ENCODE assay signal across 8 cellular contexts in the genomic region with DNA sequence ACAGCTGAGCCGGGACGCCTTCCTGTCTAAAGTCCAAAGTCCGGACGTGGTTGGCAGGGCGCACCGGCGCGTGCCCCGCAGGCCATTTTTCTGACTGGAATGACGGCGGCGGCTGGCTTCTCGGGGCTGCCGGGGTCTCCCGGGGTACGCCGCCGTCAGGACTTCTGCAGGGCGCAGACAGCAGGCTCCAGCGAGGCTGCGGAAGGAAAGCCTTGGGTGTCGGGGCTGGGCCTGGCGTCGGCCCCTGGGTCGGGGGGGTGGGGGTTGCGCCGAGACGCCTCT.
DNase-seq lines count a peak whose midpoint lies in the region; ATAC-seq and TF ChIP-seq lines count a peak whose summit lies in the region.

No MANE protein-coding gene starts in this region.

- DNase-seq in ELR (ENCODE audit: low read depth) = peak; percentile 73
- DNase-seq in HuH-7.5 (ENCODE audit: low spot score) = peak; percentile 12
- DNase-seq in adipocyte (ENCODE audit: low read depth) = peak; percentile 75
- DNase-seq in iPS DF 6.9 (ENCODE audit: low read depth, low spot score) = no peak
- DNase-seq in AG08395 (ENCODE audit: low spot score) = no peak
- no peak for DNase-seq in GM10248 (ENCODE audit: extremely low spot score)

- H3K36me3 ChIP-seq in adipocyte (ENCODE audit: control insufficient read depth, insufficient read depth, low read length, severe bottlenecking) = no peaks in the 10 kb centered on the region
- H3K36me3 ChIP-seq in iPS DF 6.9 (ENCODE audit: control insufficient read depth, insufficient read depth, low read length) = no peaks in the 10 kb centered on the region

- TF ChIP-seq CTCF in GM10248 (IDR thresholded peaks at IDR 0.05; ENCODE audit: control extremely low read depth, extremely low read depth, low read depth, missing control alignments) = no peak

- peak overlapping the region; percentile 100 for H3K4me3 ChIP-seq in adipocyte (ENCODE audit: low read length)
- H3K4me3 ChIP-seq in iPS DF 6.9 (ENCODE audit: low read length) = peak overlapping the region; percentile 43; the same call in 1 of the 2 replicates
- peak overlapping the region; percentile 66 to 99 (median 89) for H3K4me3 ChIP-seq in skin epidermis

- ATAC-seq in GM21526 (IDR thresholded peaks at IDR 0.05; ENCODE audit: low FRiP score, unreplicated experiment) = peak; percentile 38

- H3K27me3 ChIP-seq in adipocyte (replicated peaks; ENCODE audit: control insufficient read depth, insufficient read depth, low read length) (no peaks in the 10 kb centered on the region), iPS DF 6.9 (ENCODE audit: control insufficient read depth, insufficient read depth, low read length) (no peaks in the 10 kb centered on the region)

- H3K9me3 ChIP-seq in adipocyte (ENCODE audit: control insufficient read depth, low read length) = no peaks in the 10 kb centered on the region
- no peaks in the 10 kb centered on the region for H3K9me3 ChIP-seq in iPS DF 6.9 (ENCODE audit: control insufficient read depth, insufficient read depth, low read length)

- WGBS in iPS DF 6.9 (ENCODE audit: insufficient coverage, insufficient read length) = no CpG with 5 or more reads among the region's 28 CpGs

- POLR2A ChIA-PET in GM10248 (lab: Yijun Ruan, JAX) = no interaction called here

- H3K9ac ChIP-seq in adipocyte (ENCODE audit: low read length) = peak overlapping the region; percentile 97

- H3K4me1 ChIP-seq in adipocyte (ENCODE audit: control insufficient read depth, insufficient read depth, low read length) (peaks cover 22% of the 10 kb centered on the region), iPS DF 6.9 (ENCODE audit: control insufficient read depth, insufficient read depth, low read length) (no peaks in the 10 kb centered on the region)

- CTCF ChIA-PET in GM10248 (lab: Yijun Ruan, JAX) = interaction anchor here (1.5 to 1.9 kb wide), 2 partner anchors 35 to 101 kb away, joined by 4 to 5 read pairs; no protein-coding TSS in a partner anchor

- H3K27ac ChIP-seq in iPS DF 6.9 (ENCODE audit: low read length) (no peak overlapping the region), skin epidermis (peak overlapping the region; percentile 91 to 100 (median 99))

Comparison
In these comparisons a context has a peak if more than half of its experiments do, and no peak if none do; other contexts are left out.
1. DNase-seq: peak in ELR (single experiment), HuH-7.5 (single experiment) and adipocyte (single experiment); none in iPS DF 6.9 (single experiment), AG08395 (single experiment) and GM10248 (single experiment).
2. H3K4me3 ChIP-seq: peak in every context shown above with its lines; median percentile 100 in adipocyte; 89 in skin epidermis; 43 in iPS DF 6.9.